16 cellular contexts compared by ENCODE assay signal in genomic region chr17:75472119-75472518, GRCh38. TPM values are rescaled to one million over a fixed set of nuclear protein-coding genes. Genes with fewer than 3 reads are reported as not detected.
DNase-seq lines count a peak whose midpoint lies in the region; ATAC-seq and TF ChIP-seq lines count a peak whose summit lies in the region.
"Had no signal": no experiment of that assay in that cellular context is flagged by ENCODE, and none has a peak within 500 bp of the region (broad histone marks: within the 10 kb centered on the region; RNA-seq: fewer than 3 reads in every experiment).

No MANE protein-coding gene starts in this region.

- no peaks in the 10 kb centered on the region for H3K36me3 ChIP-seq in MM.1S (replicated peaks; ENCODE audit: insufficient read depth, low read length)
- H3K36me3 ChIP-seq: prostate gland had no signal

- H3K9me2 ChIP-seq in MM.1S (replicated peaks; ENCODE audit: insufficient read depth, low read length): no peaks in the 10 kb centered on the region

- TF ChIP-seq CTCF in endothelial cell (IDR thresholded peaks at IDR 0.05; ENCODE audit: unreplicated experiment) (no peak), MM.1S (IDR thresholded peaks at IDR 0.05; ENCODE audit: low read length) (no peak)

- DNase-seq in COR-L47 (lab: John Stamatoyannopoulos, UW): peak; percentile 95
- peak; percentile 13 for DNase-seq in M059J (ENCODE audit: low read depth)
- peak; percentile 82 for DNase-seq in NCI-H345 (lab: John Stamatoyannopoulos, UW)
- DNase-seq in endothelial cell (ENCODE audit: low spot score): no peak
- no peak for DNase-seq in T-cell
- DNase-seq in central memory CD4-positive, alpha-beta T cell: no peak
- no peak for DNase-seq in NOMO-1 treated with dmso at 0.1 percent for 144 hours (lab: John Stamatoyannopoulos, UW; ENCODE audit: unreplicated experiment)
- no peak for DNase-seq in MM.1S
- DNase-seq: activated CD4-positive, alpha-beta T cell treated with anti-CD3 and anti-CD28 coated beads, Interleukin-2, amount 50 U/mL, for 4 hours; adrenal gland; DMS53; left cardiac atrium; NCI-H524 treated with DMSO at 0.1 percent for 48 hours; T-helper 9 cell had no signal

- H3K4me3 Mint-ChIP-seq in endothelial cell (ENCODE audit: unreplicated experiment) (peak overlapping the region; percentile 15), T-cell (no peak overlapping the region)

- POLR2A ChIA-PET in T-cell (lab: Charles Lee): no interaction called here

- CTCF ChIA-PET in T-cell (lab: Charles Lee): interaction anchor here in 1 of 2 donors (0.5 kb wide), 1 partner anchor 39 kb away, joined by 3 read pairs; no protein-coding TSS in a partner anchor

- no peaks in the 10 kb centered on the region for H3K9me3 ChIP-seq in MM.1S (replicated peaks; ENCODE audit: insufficient read depth, low read length)
- H3K9me3 ChIP-seq: adrenal gland, prostate gland, thoracic aorta had no signal

- no peaks in the 10 kb centered on the region for H3K27me3 Mint-ChIP-seq in endothelial cell (ENCODE audit: unreplicated experiment)
- no peaks in the 10 kb centered on the region for H3K27me3 Mint-ChIP-seq in T-cell

- no peak overlapping the region for H3K9ac ChIP-seq in MM.1S (ENCODE audit: low read length)

- H3K36me3 Mint-ChIP-seq in endothelial cell (ENCODE audit: low read depth, unreplicated experiment): peaks cover 14% of the 10 kb centered on the region
- peaks cover 19% of the 10 kb centered on the region for H3K36me3 Mint-ChIP-seq in T-cell

- no peaks in the 10 kb centered on the region for H4K20me1 ChIP-seq in MM.1S (ENCODE audit: insufficient read depth, low read length)

- no peak overlapping the region for H3K4me3 ChIP-seq in MM.1S (ENCODE audit: low read length)
- H3K4me3 ChIP-seq: adrenal gland, prostate gland, thoracic aorta had no signal

- no peak overlapping the region for H3K27ac ChIP-seq in MM.1S (ENCODE audit: low read length)
- H3K27ac ChIP-seq: adrenal gland, prostate gland, thoracic aorta had no signal

- H3K4me1 ChIP-seq in MM.1S (ENCODE audit: low read length): no peaks in the 10 kb centered on the region
- H3K4me1 ChIP-seq: prostate gland had no signal

- H2AFZ ChIP-seq in MM.1S (ENCODE audit: low read length): no peak overlapping the region

- H3K27ac Mint-ChIP-seq in endothelial cell (ENCODE audit: unreplicated experiment) (no peak overlapping the region), T-cell (no peak overlapping the region)

- ATAC-seq in T-cell (replicated peaks in 1 of 4): no peak
- ATAC-seq: left cardiac atrium had no signal

- no peak overlapping the region for H3K4me2 ChIP-seq in MM.1S (ENCODE audit: low read depth, low read length)

- peaks cover 23% of the 10 kb centered on the region for H3K4me1 Mint-ChIP-seq in endothelial cell (ENCODE audit: unreplicated experiment)
- peaks cover 0 to 11% (median 1%) of the 10 kb centered on the region in 3 donors for H3K4me1 Mint-ChIP-seq in T-cell

- no peaks in the 10 kb centered on the region for H3K9me3 Mint-ChIP-seq in endothelial cell (ENCODE audit: unreplicated experiment)
- no peaks in the 10 kb centered on the region for H3K9me3 Mint-ChIP-seq in T-cell

- H3K27me3 ChIP-seq in MM.1S (replicated peaks; ENCODE audit: insufficient read depth, low read length): no peaks in the 10 kb centered on the region
- H3K27me3 ChIP-seq: adrenal gland had no signal

- no peaks in the 10 kb centered on the region; the same call in 1 of the 2 replicates for H3K79me2 ChIP-seq in MM.1S (ENCODE audit: low read length)

- no peaks in the 10 kb centered on the region for H3F3A ChIP-seq in MM.1S (ENCODE audit: insufficient read depth, low read length)

RNA-seq across cellular contexts. Expression of gene TMEM94, which starts 15.7 kb away (rescaled TPM):
- total RNA-seq in M059J (2014; rRNA removed; shearing (Covaris generic)): 29.1 and 48.8 TPM in 2 replicates
- total RNA-seq in endothelial cell (ENCODE audit: unreplicated experiment) (111 TPM), T-cell (100 to 1,000 TPM in 3 of 5 donors, 10 to 100 TPM in 2; 78.5 to 125 (median 105) TPM)

RNA-seq across cellular contexts. Expression of gene CASKIN2, which starts 43.2 kb away (rescaled TPM):
- 4.8 and 8.9 TPM in 2 replicates for total RNA-seq in M059J (2014; rRNA removed; shearing (Covaris generic))
- total RNA-seq in endothelial cell (ENCODE audit: unreplicated experiment) (47.8 TPM), T-cell (under 1 TPM; 0.28 to 0.88 (median 0.85) TPM)

RNA-seq across cellular contexts. Expression of gene TSEN54, which starts 44.2 kb away (rescaled TPM):
- 14.9 and 22.7 TPM in 2 replicates for total RNA-seq in M059J (2014; rRNA removed; shearing (Covaris generic))
- total RNA-seq in endothelial cell (ENCODE audit: unreplicated experiment) (18.8 TPM), T-cell (10 to 100 TPM; 54.9 to 94.7 (median 67.6) TPM)

RNA-seq across cellular contexts. Expression of gene LLGL2, which starts 53.4 kb away (rescaled TPM):
- 4.1 and 4.5 TPM in 2 replicates for total RNA-seq in M059J (2014; rRNA removed; shearing (Covaris generic))
- total RNA-seq in endothelial cell (ENCODE audit: unreplicated experiment) (34.4 TPM), T-cell (10 to 100 TPM; 31.2 to 75.7 (median 53.4) TPM)

Comparison
In these comparisons a context has a peak if more than half of its experiments do, and no peak if none do; other contexts are left out.
1. DNase-seq: peak in COR-L47 (single experiment), M059J (single experiment) and NCI-H345 (single experiment); none in endothelial cell (single experiment), T-cell (0 of 34), central memory CD4-positive, alpha-beta T cell (single experiment), NOMO-1 treated with dmso at 0.1 percent for 144 hours (single experiment) and MM.1S (single experiment).